Comparison of ENCODE assay signal across 8 cellular contexts in genomic region chr5:79020861-79021561, GRCh38. TPM values are rescaled to one million over a fixed set of nuclear protein-coding genes. Genes with fewer than 3 reads are reported as not detected.
A peak's percentile ranks its signal among the peaks of the same experiment; 100 is the strongest.
DNase-seq lines count a peak whose midpoint lies in the region; ATAC-seq and TF ChIP-seq lines count a peak whose summit lies in the region.

No MANE protein-coding gene starts in this region.

- H3K27ac ChIP-seq in thoracic aorta, result peak overlapping the region in 1 of 2 donors; percentile 28

- H3K9me3 ChIP-seq in thoracic aorta, result no peaks in the 10 kb centered on the region

- peaks cover 7 to 27% (median 7%) of the 10 kb centered on the region in 3 donors for H3K27me3 Mint-ChIP-seq in CD14-positive monocyte (ENCODE audit: low read depth in 3 of 3)
- peaks cover 26 to 60% (median 37%) of the 10 kb centered on the region in 5 donors for H3K27me3 Mint-ChIP-seq in naive thymus-derived CD8-positive, alpha-beta T cell

- no peaks in the 10 kb centered on the region for H3K36me3 Mint-ChIP-seq in CD14-positive monocyte
- H3K36me3 Mint-ChIP-seq in naive thymus-derived CD8-positive, alpha-beta T cell, result no peaks in the 10 kb centered on the region

- peak overlapping the region in 1 of 7 donors; percentile 46 for H3K27ac Mint-ChIP-seq in CD14-positive monocyte
- no peak overlapping the region for H3K27ac Mint-ChIP-seq in naive thymus-derived CD8-positive, alpha-beta T cell

- H3K4me3 Mint-ChIP-seq in CD14-positive monocyte, result peak overlapping the region; percentile 25 to 59
- H3K4me3 Mint-ChIP-seq in naive thymus-derived CD8-positive, alpha-beta T cell, result peak overlapping the region in 3 of 10 donors; percentile 8 to 37 (median 26)

- H3K4me3 ChIP-seq in fibroblast of mammary gland (ENCODE audit: control insufficient read depth, low read depth, low read length), result no peak overlapping the region
- H3K4me3 ChIP-seq in thoracic aorta, result peak overlapping the region; percentile 61

- peaks cover 0 to 2% (median 0%) of the 10 kb centered on the region in 7 donors for H3K9me3 Mint-ChIP-seq in CD14-positive monocyte
- H3K9me3 Mint-ChIP-seq in naive thymus-derived CD8-positive, alpha-beta T cell, result no peaks in the 10 kb centered on the region

- H3K4me1 Mint-ChIP-seq in CD14-positive monocyte, result peaks cover 16% of the 10 kb centered on the region
- H3K4me1 Mint-ChIP-seq in naive thymus-derived CD8-positive, alpha-beta T cell, result peaks cover 6 to 20% (median 9%) of the 10 kb centered on the region in 4 donors

- intact Hi-C loops in CD14-positive monocyte (cut with micrococcal nuclease), result loop anchor here in 1 of 2 donors (5.0 to 10.0 kb wide), 2 partner anchors 111 to 444 kb away; no protein-coding TSS in a partner anchor

- TF ChIP-seq POLR2A in GM18505 (IDR thresholded peaks at IDR 0.05; ENCODE audit: borderline replicate concordance, extremely low read depth, insufficient read depth, insufficient read length), result no peak

- peaks cover 0 to 12% of the 10 kb centered on the region in 2 donors for H3K4me1 ChIP-seq in thoracic aorta (ENCODE audit: control insufficient read depth in 1 of 2, low read depth in 2 of 2)

- no peaks in the 10 kb centered on the region for H3K27me3 ChIP-seq in thoracic aorta (replicated peaks; ENCODE audit: insufficient read depth)

- DNase-seq in CD14-positive monocyte (ENCODE audit: low spot score) (peak; percentile 54), NCI-H460 (ENCODE audit: extremely low read depth, low read depth) (peak; percentile 53), fibroblast of mammary gland (ENCODE audit: low read depth) (peak; percentile 70), thoracic aorta (ENCODE audit: low spot score) (no peak)
- peak; percentile 36 for DNase-seq in activated CD8-positive, alpha-beta memory T cell treated with anti-CD3 and anti-CD28 coated beads, Interleukin-2, amount 50 U/mL, for 4 hours
- DNase-seq in naive thymus-derived CD8-positive, alpha-beta T cell, result peak in 6 of 10 donors; percentile 12 to 30 (median 22)

- ATAC-seq in GM21390 (IDR thresholded peaks at IDR 0.05; ENCODE audit: unreplicated experiment), result peak; percentile 57
- ATAC-seq in naive thymus-derived CD8-positive, alpha-beta T cell, result peak; percentile 59 to 60
- peak; percentile 84 for ATAC-seq in thoracic aorta (ENCODE audit: insufficient number of reproducible peaks, low FRiP score, low read depth)
- ATAC-seq in GM18505 (IDR thresholded peaks at IDR 0.05; ENCODE audit: unreplicated experiment), result no peak

- POLR2A ChIA-PET in naive thymus-derived CD8-positive, alpha-beta T cell (lab: Charles Lee), result interaction anchor here (0.5 to 1.1 kb wide), 2 partner anchors 36 to 1252 kb away, joined by 3 to 5 read pairs; partner anchors contain the start of gene ARSB

- H3K36me3 ChIP-seq in thoracic aorta, result no peaks in the 10 kb centered on the region

- TF ChIP-seq CTCF in CD14-positive monocyte (IDR thresholded peaks at IDR 0.05) (peak; percentile 74), fibroblast of mammary gland (conservative IDR thresholded peaks at IDR 0.05; ENCODE audit: control insufficient read depth, insufficient read depth, low read depth, low read length) (peak; percentile 92), thoracic aorta (IDR thresholded peaks at IDR 0.05) (peak; percentile 68)

RNA-seq across cellular contexts. Expression of gene ARSB, which starts 35.9 kb away (rescaled TPM):
- 10 to 100 TPM; 18.1 to 28.7 TPM for polyA plus RNA-seq in CD14-positive monocyte
- total RNA-seq in NCI-H460 (2014; rRNA removed; shearing (Covaris generic)), result 17.8 and 20.0 TPM in 2 replicates
- 10.9 and 12.3 TPM in 2 replicates for polyA plus RNA-seq in NCI-H460 (2014; cell fraction: nucleus; rRNA removed)
- 1 to 10 TPM; 4.1 to 4.6 TPM for total RNA-seq in naive thymus-derived CD8-positive, alpha-beta T cell
- 1 to 10 TPM; 2.2 to 4.7 (median 3.4) TPM for polyA plus RNA-seq in naive thymus-derived CD8-positive, alpha-beta T cell
- 10 to 100 TPM; 26.1 to 36.0 TPM for total RNA-seq in thoracic aorta

RNA-seq across cellular contexts. Expression of gene DMGDH, which starts 48.5 kb away (rescaled TPM):
- polyA plus RNA-seq in CD14-positive monocyte, result not detected
- 0.20 TPM in 1 of 2 replicates, not detected in the other for total RNA-seq in NCI-H460 (2014; rRNA removed; shearing (Covaris generic))
- not detected in 2 replicates for polyA plus RNA-seq in NCI-H460 (2014; cell fraction: nucleus; rRNA removed)
- total RNA-seq in naive thymus-derived CD8-positive, alpha-beta T cell, result under 1 TPM in 1 of 2 experiments, not detected in 1; 0.99 TPM
- under 1 TPM in 2 of 3 donors, not detected in 1; 0.12 to 0.23 TPM for polyA plus RNA-seq in naive thymus-derived CD8-positive, alpha-beta T cell
- total RNA-seq in thoracic aorta, result under 1 TPM; 0.85 to 0.95 TPM

RNA-seq across cellular contexts. Expression of gene BHMT2, which starts 48.6 kb away (rescaled TPM):
- polyA plus RNA-seq in CD14-positive monocyte, result not detected
- total RNA-seq in NCI-H460 (2014; rRNA removed; shearing (Covaris generic)), result not detected in 2 replicates
- not detected in 2 replicates for polyA plus RNA-seq in NCI-H460 (2014; cell fraction: nucleus; rRNA removed)
- total RNA-seq in naive thymus-derived CD8-positive, alpha-beta T cell, result not detected
- polyA plus RNA-seq in naive thymus-derived CD8-positive, alpha-beta T cell, result not detected
- 10 to 100 TPM; 14.2 to 16.1 TPM for total RNA-seq in thoracic aorta

Comparison
In these comparisons a context has a peak if more than half of its experiments do, and no peak if none do; other contexts are left out.
1. RNA of gene BHMT2, which starts 48.6 kb away (total RNA-seq): 14.2 to 16.1 TPM in thoracic aorta; not detected in NCI-H460 and not detected in naive thymus-derived CD8-positive, alpha-beta T cell; every median in the first group is over 10 times any median in the second.
2. Peak in every context shown above with its lines, with median percentiles within 50 percentile points of each other: CTCF ChIP-seq.